Comparison of ENCODE assay signal across 9 cellular contexts in genomic region chr1:84253891-84254290, GRCh38. TPM values are rescaled to one million over a fixed set of nuclear protein-coding genes. Genes with fewer than 3 reads are reported as not detected.
A peak's percentile ranks its signal among the peaks of the same experiment; 100 is the strongest.
DNase-seq lines count a peak whose midpoint lies in the region; ATAC-seq and TF ChIP-seq lines count a peak whose summit lies in the region.
"Had no signal": no experiment of that assay in that cellular context is flagged by ENCODE, and none has a peak within 500 bp of the region (broad histone marks: within the 10 kb centered on the region; RNA-seq: fewer than 3 reads in every experiment).

No MANE protein-coding gene starts in this region.

- 60 to 80% methylated on average over 4 of the region's 4 CpGs for whole genome bisulfite sequencing in testis, 2 donors

- TF ChIP-seq CTCF in ascending aorta (IDR thresholded peaks at IDR 0.05) (no peak), testis (IDR thresholded peaks at IDR 0.05) (no peak)

- H3K27me3 Mint-ChIP-seq in stimulated activated memory B cell treated with anti-CD40 and anti-IgM and Interleukin-4, amounts not matched to agents 10 μg/mL and 1 μg/mL and 100 μg/mL, for 72 hours: no peaks in the 10 kb centered on the region
- H3K27me3 Mint-ChIP-seq in activated CD4-positive, alpha-beta T cell treated with anti-CD3 and anti-CD28 coated beads, Interleukin-2, amount 10 ng/mL, durations not matched to agents 24 days and 14 days: peaks cover 5% of the 10 kb centered on the region
- H3K27me3 Mint-ChIP-seq: activated B cell treated with CpG ODN at 0.5 μM for 24 hours had no signal

- H3K4me3 ChIP-seq in ascending aorta (no peak overlapping the region), testis (no peak overlapping the region)

- TF ChIP-seq POLR2A in testis (IDR thresholded peaks at IDR 0.05): no peak

- H3K36me3 ChIP-seq in ascending aorta (no peaks in the 10 kb centered on the region), testis (ENCODE audit: low read depth, missing control alignments) (no peaks in the 10 kb centered on the region)

- peaks cover 0 to 4% of the 10 kb centered on the region in 2 donors for H3K9me3 ChIP-seq in ascending aorta
- H3K9me3 ChIP-seq in testis: no peaks in the 10 kb centered on the region

- intact Hi-C loops in ascending aorta (cut with DNase I) (loop anchor here (1.0 kb wide), 1 partner anchor 44 kb away; no protein-coding TSS in a partner anchor), testis (cut with DNase I; ENCODE audit: low total_unique reads) (no loop called here)
- intact Hi-C loops in activated CD4-positive, alpha-beta T cell treated with anti-CD3 and anti-CD28 coated beads, Interleukin-2, amount 10 ng/mL, durations not matched to agents 24 days and 14 days (cut with micrococcal nuclease): no loop called here

- H3K27me3 ChIP-seq in ascending aorta: no peaks in the 10 kb centered on the region
- no peaks in the 10 kb centered on the region for H3K27me3 ChIP-seq in testis

- H3K27ac Mint-ChIP-seq in stimulated activated memory B cell treated with anti-CD40 and anti-IgM and Interleukin-4, amounts not matched to agents 10 μg/mL and 1 μg/mL and 100 μg/mL, for 72 hours: no peak overlapping the region
- no peak overlapping the region for H3K27ac Mint-ChIP-seq in activated CD4-positive, alpha-beta T cell treated with anti-CD3 and anti-CD28 coated beads, Interleukin-2, amount 10 ng/mL, durations not matched to agents 24 days and 14 days
- H3K27ac Mint-ChIP-seq: activated B cell treated with CpG ODN at 0.5 μM for 24 hours had no signal

- H3K4me1 ChIP-seq in ascending aorta (peaks cover 4 to 8% of the 10 kb centered on the region in 2 donors), testis (peaks cover 8% of the 10 kb centered on the region)

- H3K9me3 Mint-ChIP-seq in stimulated activated memory B cell treated with anti-CD40 and anti-IgM and Interleukin-4, amounts not matched to agents 10 μg/mL and 1 μg/mL and 100 μg/mL, for 72 hours: peaks cover 7% of the 10 kb centered on the region
- H3K9me3 Mint-ChIP-seq in activated CD4-positive, alpha-beta T cell treated with anti-CD3 and anti-CD28 coated beads, Interleukin-2, amount 10 ng/mL, durations not matched to agents 24 days and 14 days: peaks cover 9% of the 10 kb centered on the region

- H3K27ac ChIP-seq in ascending aorta (peak overlapping the region; percentile 71 to 72), testis (no peak overlapping the region)

- DNase-seq in LHCN-M2 (ENCODE audit: low read depth): peak; percentile 85
- peak; percentile 18 to 79 for DNase-seq in ascending aorta (ENCODE audit: low spot score in 2 of 2)
- DNase-seq in hippocampal formation (lab: John Stamatoyannopoulos, UW): peak; percentile 78 to 90
- DNase-seq in testis: peak; percentile 78
- no peak for DNase-seq in activated CD4-positive, alpha-beta T cell treated with anti-CD3 and anti-CD28 coated beads, Interleukin-2, amount 10 ng/mL, durations not matched to agents 24 days and 14 days
- DNase-seq in activated naive CD4-positive, alpha-beta T cell treated with Interleukin-2 at 50 U/mL for 16 hours: no peak
- DNase-seq: activated B cell treated with CpG ODN at 0.5 μM for 24 hours had no signal

- no peak overlapping the region for H3K4me3 Mint-ChIP-seq in stimulated activated memory B cell treated with anti-CD40 and anti-IgM and Interleukin-4, amounts not matched to agents 10 μg/mL and 1 μg/mL and 100 μg/mL, for 72 hours
- no peak overlapping the region for H3K4me3 Mint-ChIP-seq in activated CD4-positive, alpha-beta T cell treated with anti-CD3 and anti-CD28 coated beads, Interleukin-2, amount 10 ng/mL, durations not matched to agents 24 days and 14 days
- H3K4me3 Mint-ChIP-seq: activated B cell treated with CpG ODN at 0.5 μM for 24 hours had no signal

- peaks cover 10% of the 10 kb centered on the region for H3K36me3 Mint-ChIP-seq in stimulated activated memory B cell treated with anti-CD40 and anti-IgM and Interleukin-4, amounts not matched to agents 10 μg/mL and 1 μg/mL and 100 μg/mL, for 72 hours
- H3K36me3 Mint-ChIP-seq in activated CD4-positive, alpha-beta T cell treated with anti-CD3 and anti-CD28 coated beads, Interleukin-2, amount 10 ng/mL, durations not matched to agents 24 days and 14 days (ENCODE audit: low read depth): peaks cover 2% of the 10 kb centered on the region

- no peaks in the 10 kb centered on the region for H3K4me1 Mint-ChIP-seq in stimulated activated memory B cell treated with anti-CD40 and anti-IgM and Interleukin-4, amounts not matched to agents 10 μg/mL and 1 μg/mL and 100 μg/mL, for 72 hours
- no peaks in the 10 kb centered on the region for H3K4me1 Mint-ChIP-seq in activated CD4-positive, alpha-beta T cell treated with anti-CD3 and anti-CD28 coated beads, Interleukin-2, amount 10 ng/mL, durations not matched to agents 24 days and 14 days
- H3K4me1 Mint-ChIP-seq: activated B cell treated with CpG ODN at 0.5 μM for 24 hours had no signal

- ATAC-seq in stimulated activated memory B cell treated with anti-CD40 and anti-IgM and Interleukin-4, amounts not matched to agents 10 μg/mL and 1 μg/mL and 100 μg/mL, for 72 hours: no peak
- ATAC-seq in HG02970 (IDR thresholded peaks at IDR 0.05; ENCODE audit: low FRiP score, unreplicated experiment): no peak

RNA-seq across cellular contexts. Expression of gene SAMD13, which starts 47.6 kb away (rescaled TPM):
- total RNA-seq in LHCN-M2 (2014; rRNA removed) (0.58 and 0.98 TPM in 2 replicates), ascending aorta (not detected), testis (1 to 10 TPM; 6.1 to 6.6 TPM)
- 0.21 TPM for polyA plus RNA-seq in LHCN-M2 (2012)
- 31.9 TPM for polyA plus RNA-seq in testis (ENCODE audit: insufficient read depth, low read depth, low replicate concordance)
- 0.21 TPM in 1 of 2 replicates, not detected in the other for total RNA-seq in activated CD4-positive, alpha-beta T cell treated with anti-CD3 and anti-CD28 coated beads, Interleukin-2, amount 10 ng/mL, durations not matched to agents 24 days and 14 days

Comparison
In these comparisons a context has a peak if more than half of its experiments do, and no peak if none do; other contexts are left out.
1. DNase-seq: peak in LHCN-M2 (single experiment), ascending aorta (2 of 2), hippocampal formation (2 of 2) and testis (single experiment); none in activated CD4-positive, alpha-beta T cell treated with anti-CD3 and anti-CD28 coated beads, Interleukin-2, amount 10 ng/mL, durations not matched to agents 24 days and 14 days (single experiment) and activated naive CD4-positive, alpha-beta T cell treated with Interleukin-2 at 50 U/mL for 16 hours (single experiment).
2. H3K27ac ChIP-seq: peak in ascending aorta (2 of 2); none in testis (0 of 2).